Comparison of ENCODE assay signal across 38 cellular contexts in the genomic region with DNA sequence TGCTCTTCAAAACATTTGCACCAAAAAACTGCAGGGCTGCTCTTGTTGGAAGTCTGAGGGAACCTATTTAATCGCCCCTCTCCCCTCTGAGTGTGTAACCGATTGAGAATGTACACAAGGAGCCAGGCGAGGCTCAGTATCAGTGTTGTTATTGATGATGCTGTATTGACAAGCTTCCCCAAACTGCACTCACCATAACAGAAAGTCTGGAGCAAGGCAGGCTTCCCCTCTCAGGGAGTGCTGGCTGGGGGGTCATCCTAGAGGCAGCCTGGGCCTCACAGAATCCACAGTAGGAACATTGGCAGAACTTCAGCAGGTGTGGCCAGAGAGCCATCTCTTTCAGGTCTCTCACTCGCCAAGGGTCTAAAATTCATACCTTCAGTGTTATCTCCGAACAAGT. TPM values are rescaled to one million over a fixed set of nuclear protein-coding genes. Genes with fewer than 3 reads are reported as not detected.
"Had no signal": no experiment of that assay in that cellular context is flagged by ENCODE, and none has a peak within 500 bp of the region (broad histone marks: within the 10 kb centered on the region; RNA-seq: fewer than 3 reads in every experiment).

No MANE protein-coding gene starts in this region.

- H3K36me3 Mint-ChIP-seq: activated CD8-positive, alpha-beta memory T cell treated with anti-CD3 and anti-CD28 coated beads, Interleukin-2, amount 10 ng/mL, durations not matched to agents 7 days and 5 days; activated naive CD8-positive, alpha-beta T cell treated with anti-CD3 and anti-CD28 coated beads for 36 hours had no signal

- H3K27ac ChIP-seq: brain microvascular endothelial cell, PC-9, SJCRH30, SK-N-MC, WERI-Rb-1 had no signal

- H3K4me3 Mint-ChIP-seq: activated CD4-positive, alpha-beta memory T cell treated with anti-CD3 and anti-CD28 coated beads, Interleukin-2, amount 10 ng/mL, durations not matched to agents 7 days and 5 days; activated CD8-positive, alpha-beta memory T cell treated with anti-CD3 and anti-CD28 coated beads, Interleukin-2, amount 10 ng/mL, durations not matched to agents 7 days and 5 days; activated naive CD8-positive, alpha-beta T cell treated with anti-CD3 and anti-CD28 coated beads for 36 hours had no signal

- H2AFZ ChIP-seq: PC-9 had no signal

- H3K27ac Mint-ChIP-seq: activated CD4-positive, alpha-beta memory T cell treated with anti-CD3 and anti-CD28 coated beads, Interleukin-2, amount 10 ng/mL, durations not matched to agents 7 days and 5 days; activated CD8-positive, alpha-beta memory T cell treated with anti-CD3 and anti-CD28 coated beads, Interleukin-2, amount 10 ng/mL, durations not matched to agents 7 days and 5 days; activated naive CD8-positive, alpha-beta T cell treated with anti-CD3 and anti-CD28 coated beads for 36 hours had no signal

- H3K4me2 ChIP-seq: PC-9 had no signal

- H3K4me1 ChIP-seq: SJCRH30 had no signal

- H3K9me3 ChIP-seq: MG63, SJCRH30 had no signal

- H3K4me3 ChIP-seq: MG63, PC-9, SJCRH30, SK-N-MC had no signal

- FAIRE-seq: RCC 7860 had no signal

- ATAC-seq: activated CD8-positive, alpha-beta memory T cell treated with anti-CD3 and anti-CD28 coated beads, Interleukin-2, amount 10 ng/mL, durations not matched to agents 7 days and 5 days had no signal

- H3K27me3 ChIP-seq: brain microvascular endothelial cell, MG63, SJCRH30 had no signal

- H3K4me1 Mint-ChIP-seq: activated CD4-positive, alpha-beta memory T cell treated with anti-CD3 and anti-CD28 coated beads, Interleukin-2, amount 10 ng/mL, durations not matched to agents 7 days and 5 days; activated CD8-positive, alpha-beta memory T cell treated with anti-CD3 and anti-CD28 coated beads, Interleukin-2, amount 10 ng/mL, durations not matched to agents 7 days and 5 days; activated naive CD8-positive, alpha-beta T cell treated with anti-CD3 and anti-CD28 coated beads for 36 hours had no signal

- H3K9me3 Mint-ChIP-seq: activated CD4-positive, alpha-beta memory T cell treated with anti-CD3 and anti-CD28 coated beads, Interleukin-2, amount 10 ng/mL, durations not matched to agents 7 days and 5 days had no signal

- H3K36me3 ChIP-seq: brain microvascular endothelial cell, MG63, SJCRH30, WERI-Rb-1 had no signal

- DNase-seq: activated CD4-positive, alpha-beta memory T cell treated with anti-CD3 and anti-CD28 coated beads, Interleukin-2, amount 10 ng/mL, durations not matched to agents 7 days and 5 days; activated CD4-positive, alpha-beta T cell treated with anti-CD3 and anti-CD28 coated beads for 1 hour; activated CD4-positive, alpha-beta T cell treated with anti-CD3 and anti-CD28 coated beads for 48 hours; activated CD4-positive, CD25-positive, alpha-beta regulatory T cell; activated CD8-positive, alpha-beta memory T cell treated with anti-CD3 and anti-CD28 coated beads for 24 hours; activated CD8-positive, alpha-beta memory T cell treated with anti-CD3 and anti-CD28 coated beads, Interleukin-2, amount 10 ng/mL, durations not matched to agents 7 days and 5 days; activated CD8-positive, alpha-beta memory T cell treated with anti-CD3 and anti-CD28 coated beads, Interleukin-2, amount 50 U/mL, for 48 hours; activated effector memory CD4-positive, alpha-beta T cell treated with Interleukin-2 at 50 U/mL for 16 hours; activated naive CD4-positive, alpha-beta T cell; activated naive CD4-positive, alpha-beta T cell treated with anti-CD3 and anti-CD28 coated beads, Interleukin-2, amount 50 U/mL, for 16 hours; activated naive CD8-positive, alpha-beta T cell treated with anti-CD3 and anti-CD28 coated beads for 36 hours; activated T-cell treated with anti-CD3 and anti-CD28 coated beads, Interleukin-2, amount 50 U/mL, for 48 hours; amniotic stem cell; aorta; brain microvascular endothelial cell; central memory CD4-positive, alpha-beta T cell; Kasumi-1; KG1; MG63; NCI-H1436 treated with DMSO at 0.1 percent for 48 hours; NCI-H1694 treated with DMSO at 0.1 percent for 48 hours; NCI-H2029; NCI-H2107; NCI-H2171; NCI-H2227 treated with DMSO at 0.1 percent for 48 hours; NCI-H446; NCI-H526; NCI-H774; NK-92 treated with Interleukin-12 subunit alpha and Interleukin-12 subunit beta, amount 100 ng/mL, for 24 hours; PC-9; SHP77; SJCRH30; T1000 had no signal

RNA-seq across cellular contexts. Expression of gene TUNAR, which starts 58.1 kb away (rescaled TPM):
- total RNA-seq: activated CD4-positive, alpha-beta memory T cell treated with anti-CD3 and anti-CD28 coated beads, Interleukin-2, amount 10 ng/mL, durations not matched to agents 7 days and 5 days; activated CD8-positive, alpha-beta memory T cell treated with anti-CD3 and anti-CD28 coated beads, Interleukin-2, amount 10 ng/mL, durations not matched to agents 7 days and 5 days; activated naive CD8-positive, alpha-beta T cell treated with anti-CD3 and anti-CD28 coated beads for 36 hours; aorta; PC-9; SJCRH30; T-helper 1 cell treated with Interleukin-12 subunit alpha and Interleukin-12 subunit beta and Interleukin-4 antibody, amounts not matched to agents 30 ng/mL and 1 ng/mL, for 36 hours; T-helper 2 cell treated with Interferon-gamma antibody and Interleukin-4, amounts not matched to agents 100 ng/mL and 5 ng/mL, for 36 hours had no signal
- polyA plus RNA-seq: aorta had no signal
